Comparison of ENCODE assay signal across 8 cellular contexts in the genomic region with DNA sequence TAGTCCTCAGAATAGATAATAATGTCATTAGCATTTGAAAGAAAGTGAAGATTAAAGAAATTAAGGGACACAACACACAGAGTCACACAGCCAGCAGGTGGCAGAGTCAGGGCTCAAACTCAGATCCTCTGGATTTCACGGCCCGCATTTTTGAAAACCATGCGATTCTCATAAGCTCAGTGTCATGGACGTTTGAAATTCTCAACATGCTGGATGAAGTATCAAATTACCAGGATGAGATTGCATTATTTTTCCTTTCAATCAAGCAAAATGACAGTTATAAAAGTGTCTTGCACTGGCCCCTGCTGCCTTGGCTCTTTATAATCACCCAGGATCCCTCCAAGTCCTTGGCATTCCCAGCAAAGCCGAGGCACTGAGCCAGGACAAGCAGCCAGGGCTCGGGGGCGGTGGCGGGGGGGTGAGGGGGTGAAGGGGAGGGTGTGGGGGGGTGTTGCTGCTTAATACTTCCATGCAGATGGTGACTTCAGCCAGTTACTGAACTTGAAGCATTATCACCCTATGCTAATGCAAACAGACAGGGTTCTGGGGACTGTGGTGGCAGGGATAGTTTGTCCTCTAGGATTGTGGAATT. TPM values are rescaled to one million over a fixed set of nuclear protein-coding genes. Genes with fewer than 3 reads are reported as not detected.
DNase-seq lines count a peak whose midpoint lies in the region; ATAC-seq and TF ChIP-seq lines count a peak whose summit lies in the region.

No MANE protein-coding gene starts in this region.

- DNase-seq in BE2C (peak; percentile 57), RPMI7951 (ENCODE audit: low read depth) (peak; percentile 75), foreskin melanocyte (peak; percentile 48), pons (ENCODE audit: low spot score) (peak; percentile 74), upper lobe of right lung (peak; percentile 66), cortex of kidney (lab: John Stamatoyannopoulos, UW) (no peak)
- DNase-seq in activated effector memory CD4-positive, alpha-beta T cell treated with anti-CD3 and anti-CD28 coated beads, Interleukin-2, amount 50 U/mL, for 16 hours: peak; percentile 82

- no peak overlapping the region for H3K27ac ChIP-seq in HEK293 (ENCODE audit: extremely low read depth, low read depth, low read length)
- no peak overlapping the region for H3K27ac ChIP-seq in upper lobe of right lung

- peak; percentile 83 for ATAC-seq in upper lobe of right lung

- H3K4me3 ChIP-seq in BE2C (ENCODE audit: low read depth, low read length) (no peak overlapping the region; the same call in 1 of the 2 replicates), HEK293 (ENCODE audit: low read depth, low read length) (no peak overlapping the region), upper lobe of right lung (no peak overlapping the region)

- H3K36me3 ChIP-seq in BE2C (no peaks in the 10 kb centered on the region), HEK293 (ENCODE audit: control insufficient read depth in 2 of 2, insufficient read depth in 1 of 2, low read length in 2 of 2) (no peaks in the 10 kb centered on the region), upper lobe of right lung (no peaks in the 10 kb centered on the region)

- intact Hi-C loops in upper lobe of right lung (cut with DNase I): no loop called here

- H3K27me3 ChIP-seq in BE2C (no peaks in the 10 kb centered on the region), upper lobe of right lung (no peaks in the 10 kb centered on the region)

- no peaks in the 10 kb centered on the region for H3K4me1 ChIP-seq in BE2C
- no peaks in the 10 kb centered on the region for H3K4me1 ChIP-seq in HEK293 (ENCODE audit: control insufficient read depth, insufficient read depth, low read length)
- H3K4me1 ChIP-seq in upper lobe of right lung: no peaks in the 10 kb centered on the region

- peak; percentile 71 for TF ChIP-seq CTCF in BE2C (IDR thresholded peaks at IDR 0.05; ENCODE audit: low read depth, low read length)
- TF ChIP-seq CTCF in HEK293 (tag by site-specific recombination; IDR thresholded peaks at IDR 0.05): peak; percentile 47; the same call in 1 of the 2 replicates
- TF ChIP-seq CTCF in upper lobe of right lung (IDR thresholded peaks at IDR 0.05): peak; percentile 68

- CTCF ChIA-PET in HEK293 (lab: Yijun Ruan, JAX): interaction anchor here (0.5 to 2.8 kb wide), 13 partner anchors 10 to 244 kb away, joined by 3 to 10 read pairs (median 3); no protein-coding TSS in a partner anchor

- H3K9me3 ChIP-seq in BE2C (no peaks in the 10 kb centered on the region; the same call in 1 of the 2 replicates), HEK293 (ENCODE audit: control insufficient read depth, insufficient read depth, low read depth, low read length) (no peaks in the 10 kb centered on the region), upper lobe of right lung (no peaks in the 10 kb centered on the region)

- POLR2A ChIA-PET in HEK293 (lab: Yijun Ruan, JAX): interaction anchor here (1.0 kb wide), 1 partner anchor 82 kb away, joined by 3 read pairs; no protein-coding TSS in a partner anchor

TF ChIP-seq in HEK293, 187 proteins besides CTCF, POLR2A, EP300 and RAD21:
- TF ChIP-seq IKZF3 (tag by site-specific recombination; IDR thresholded peaks at IDR 0.05) (0 out of 2 replicates have a peak, but pooled peaks have one; percentile 13), ZNF354C (tag by site-specific recombination; IDR thresholded peaks at IDR 0.05; ENCODE audit: borderline replicate concordance, low read depth) (no peak), SP7 (tag by site-specific recombination; IDR thresholded peaks at IDR 0.05) (peak; percentile 30; the same call in 1 of the 2 replicates), ZXDB (tag by site-specific recombination; IDR thresholded peaks at IDR 0.05) (peak; percentile 61; the same call in 1 of the 2 replicates), ZNF248 (tag by site-specific recombination; IDR thresholded peaks at IDR 0.05) (no peak), ZBTB17 (tag by site-specific recombination; IDR thresholded peaks at IDR 0.05) (0 out of 2 replicates have a peak, but pooled peaks have one; percentile 25), ZNF24 (tag by site-specific recombination; IDR thresholded peaks at IDR 0.05) (0 out of 2 replicates have a peak, but pooled peaks have one; percentile 38), ZNF660 (tag by site-specific recombination; IDR thresholded peaks at IDR 0.05) (peak; percentile 60; the same call in 1 of the 2 replicates), ZNF654 (tag by site-specific recombination; IDR thresholded peaks at IDR 0.05; ENCODE audit: low read depth) (peak; percentile 51), ZEB2 (tag by site-specific recombination; IDR thresholded peaks at IDR 0.05) (0 out of 2 replicates have a peak, but pooled peaks have one; percentile 19), ZNF2 (tag by site-specific recombination; IDR thresholded peaks at IDR 0.05) (0 out of 2 replicates have a peak, but pooled peaks have one; percentile 33), ZNF324 (tag by site-specific recombination; IDR thresholded peaks at IDR 0.05) (no peak), ZNF335 (tag by site-specific recombination; conservative IDR thresholded peaks at IDR 0.05) (peak; percentile 28; the same call in 1 of the 2 replicates), ZFP69B (tag by site-specific recombination; IDR thresholded peaks at IDR 0.05) (peak; percentile 53; the same call in 1 of the 2 replicates)
- TF ChIP-seq, protein P1, sequence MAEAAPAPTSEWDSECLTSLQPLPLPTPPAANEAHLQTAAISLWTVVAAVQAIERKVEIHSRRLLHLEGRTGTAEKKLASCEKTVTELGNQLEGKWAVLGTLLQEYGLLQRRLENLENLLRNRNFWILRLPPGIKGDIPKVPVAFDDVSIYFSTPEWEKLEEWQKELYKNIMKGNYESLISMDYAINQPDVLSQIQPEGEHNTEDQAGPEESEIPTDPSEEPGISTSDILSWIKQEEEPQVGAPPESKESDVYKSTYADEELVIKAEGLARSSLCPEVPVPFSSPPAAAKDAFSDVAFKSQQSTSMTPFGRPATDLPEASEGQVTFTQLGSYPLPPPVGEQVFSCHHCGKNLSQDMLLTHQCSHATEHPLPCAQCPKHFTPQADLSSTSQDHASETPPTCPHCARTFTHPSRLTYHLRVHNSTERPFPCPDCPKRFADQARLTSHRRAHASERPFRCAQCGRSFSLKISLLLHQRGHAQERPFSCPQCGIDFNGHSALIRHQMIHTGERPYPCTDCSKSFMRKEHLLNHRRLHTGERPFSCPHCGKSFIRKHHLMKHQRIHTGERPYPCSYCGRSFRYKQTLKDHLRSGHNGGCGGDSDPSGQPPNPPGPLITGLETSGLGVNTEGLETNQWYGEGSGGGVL (tag by site-specific recombination; IDR thresholded peaks at IDR 0.05): peak; percentile 58
- TF ChIP-seq, protein P2, sequence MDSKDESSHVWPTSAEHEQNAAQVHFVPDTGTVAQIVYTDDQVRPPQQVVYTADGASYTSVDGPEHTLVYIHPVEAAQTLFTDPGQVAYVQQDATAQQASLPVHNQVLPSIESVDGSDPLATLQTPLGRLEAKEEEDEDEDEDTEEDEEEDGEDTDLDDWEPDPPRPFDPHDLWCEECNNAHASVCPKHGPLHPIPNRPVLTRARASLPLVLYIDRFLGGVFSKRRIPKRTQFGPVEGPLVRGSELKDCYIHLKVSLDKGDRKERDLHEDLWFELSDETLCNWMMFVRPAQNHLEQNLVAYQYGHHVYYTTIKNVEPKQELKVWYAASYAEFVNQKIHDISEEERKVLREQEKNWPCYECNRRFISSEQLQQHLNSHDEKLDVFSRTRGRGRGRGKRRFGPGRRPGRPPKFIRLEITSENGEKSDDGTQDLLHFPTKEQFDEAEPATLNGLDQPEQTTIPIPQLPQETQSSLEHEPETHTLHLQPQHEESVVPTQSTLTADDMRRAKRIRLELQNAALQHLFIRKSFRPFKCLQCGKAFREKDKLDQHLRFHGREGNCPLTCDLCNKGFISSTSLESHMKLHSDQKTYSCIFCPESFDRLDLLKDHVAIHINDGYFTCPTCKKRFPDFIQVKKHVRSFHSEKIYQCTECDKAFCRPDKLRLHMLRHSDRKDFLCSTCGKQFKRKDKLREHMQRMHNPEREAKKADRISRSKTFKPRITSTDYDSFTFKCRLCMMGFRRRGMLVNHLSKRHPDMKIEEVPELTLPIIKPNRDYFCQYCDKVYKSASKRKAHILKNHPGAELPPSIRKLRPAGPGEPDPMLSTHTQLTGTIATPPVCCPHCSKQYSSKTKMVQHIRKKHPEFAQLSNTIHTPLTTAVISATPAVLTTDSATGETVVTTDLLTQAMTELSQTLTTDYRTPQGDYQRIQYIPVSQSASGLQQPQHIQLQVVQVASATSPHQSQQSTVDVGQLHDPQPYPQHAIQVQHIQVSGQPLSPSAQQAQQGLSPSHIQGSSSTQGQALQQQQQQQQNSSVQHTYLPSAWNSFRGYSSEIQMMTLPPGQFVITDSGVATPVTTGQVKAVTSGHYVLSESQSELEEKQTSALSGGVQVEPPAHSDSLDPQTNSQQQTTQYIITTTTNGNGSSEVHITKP (tag by site-specific recombination; IDR thresholded peaks at IDR 0.05): peak; percentile 67
- TF ChIP-seq, protein P3, sequence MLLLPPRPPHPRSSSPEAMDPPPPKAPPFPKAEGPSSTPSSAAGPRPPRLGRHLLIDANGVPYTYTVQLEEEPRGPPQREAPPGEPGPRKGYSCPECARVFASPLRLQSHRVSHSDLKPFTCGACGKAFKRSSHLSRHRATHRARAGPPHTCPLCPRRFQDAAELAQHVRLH (tag by site-specific recombination; IDR thresholded peaks at IDR 0.05): no peak
- TF ChIP-seq, protein P4, sequence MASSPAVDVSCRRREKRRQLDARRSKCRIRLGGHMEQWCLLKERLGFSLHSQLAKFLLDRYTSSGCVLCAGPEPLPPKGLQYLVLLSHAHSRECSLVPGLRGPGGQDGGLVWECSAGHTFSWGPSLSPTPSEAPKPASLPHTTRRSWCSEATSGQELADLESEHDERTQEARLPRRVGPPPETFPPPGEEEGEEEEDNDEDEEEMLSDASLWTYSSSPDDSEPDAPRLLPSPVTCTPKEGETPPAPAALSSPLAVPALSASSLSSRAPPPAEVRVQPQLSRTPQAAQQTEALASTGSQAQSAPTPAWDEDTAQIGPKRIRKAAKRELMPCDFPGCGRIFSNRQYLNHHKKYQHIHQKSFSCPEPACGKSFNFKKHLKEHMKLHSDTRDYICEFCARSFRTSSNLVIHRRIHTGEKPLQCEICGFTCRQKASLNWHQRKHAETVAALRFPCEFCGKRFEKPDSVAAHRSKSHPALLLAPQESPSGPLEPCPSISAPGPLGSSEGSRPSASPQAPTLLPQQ (tag by site-specific recombination; IDR thresholded peaks at IDR 0.05): peak; percentile 74; the same call in 1 of the 2 replicates

RNA-seq across cellular contexts. Expression of a gene that starts 6.6 kb away (rescaled TPM):
- 58.2 TPM for polyA plus RNA-seq in BE2C (2012; ENCODE audit: insufficient read depth, insufficient read length, low read depth)
- total RNA-seq in RPMI7951 (2014; rRNA removed; shearing (Covaris generic)): 18.5 and 21.1 TPM in 2 replicates
- 22.6 TPM for total RNA-seq in upper lobe of right lung

RNA-seq across cellular contexts. Expression of a gene that starts 32.2 kb away (rescaled TPM):
- 0.83 TPM for polyA plus RNA-seq in BE2C (2012; ENCODE audit: insufficient read depth, insufficient read length, low read depth)
- total RNA-seq in RPMI7951 (2014; rRNA removed; shearing (Covaris generic)): 0.68 TPM in 1 of 2 replicates, not detected in the other
- 1.6 TPM for total RNA-seq in upper lobe of right lung

RNA-seq across cellular contexts. Expression of a gene that starts 49.6 kb away (rescaled TPM):
- 6.3 TPM for polyA plus RNA-seq in BE2C (2012; ENCODE audit: insufficient read depth, insufficient read length, low read depth)
- total RNA-seq in RPMI7951 (2014; rRNA removed; shearing (Covaris generic)): 2.0 and 2.4 TPM in 2 replicates
- 12.0 TPM for total RNA-seq in upper lobe of right lung
